In the genomic region with DNA sequence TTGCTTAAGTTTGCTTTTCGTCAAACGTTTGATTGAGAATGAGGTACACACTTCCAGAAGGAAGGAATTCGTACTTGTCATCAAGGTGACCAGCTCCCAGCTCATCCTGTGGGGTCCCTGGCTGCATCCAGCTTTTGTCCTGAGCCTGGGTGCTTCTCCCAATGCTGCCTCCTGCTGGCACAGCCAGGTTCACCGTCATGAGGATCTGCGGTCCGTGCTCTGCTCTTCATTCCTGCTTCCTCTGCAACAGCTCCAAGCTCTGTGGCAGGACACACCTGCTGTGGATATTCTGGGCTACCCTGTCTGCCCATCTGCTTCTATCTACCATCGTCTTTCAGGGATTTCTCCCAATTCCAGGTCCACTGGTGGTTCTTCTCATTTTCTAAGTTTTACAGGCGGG, we compare ENCODE assay signal across 9 cellular contexts. TPM values are rescaled to one million over a fixed set of nuclear protein-coding genes. Genes with fewer than 3 reads are reported as not detected.
A peak's percentile ranks its signal among the peaks of the same experiment; 100 is the strongest.
DNase-seq lines count a peak whose midpoint lies in the region; ATAC-seq and TF ChIP-seq lines count a peak whose summit lies in the region.
"Had no signal": no experiment of that assay in that cellular context is flagged by ENCODE, and none has a peak within 500 bp of the region (broad histone marks: within the 10 kb centered on the region; RNA-seq: fewer than 3 reads in every experiment).

No MANE protein-coding gene starts in this region.

- H3K9ac ChIP-seq in DND-41 (ENCODE audit: low read depth, low read length), result no peak overlapping the region

- no peaks in the 10 kb centered on the region for H3K27me3 ChIP-seq in DND-41 (ENCODE audit: insufficient read depth, low read length, poor library complexity)
- H3K27me3 ChIP-seq in H7 (ENCODE audit: control insufficient read depth, insufficient read depth, low read length), result no peaks in the 10 kb centered on the region; the same call in 1 of the 2 replicates
- peaks cover 57% of the 10 kb centered on the region for H3K27me3 ChIP-seq in WERI-Rb-1 (ENCODE audit: insufficient read depth, low read depth, severe bottlenecking)

- H4K20me1 ChIP-seq in DND-41 (ENCODE audit: insufficient read depth, low read length), result no peaks in the 10 kb centered on the region

- no peak overlapping the region for H3K4me2 ChIP-seq in DND-41 (ENCODE audit: insufficient read depth, low read length)

- DNase-seq in DND-41 (peak; percentile 10), H7 (peak; percentile 78), WERI-Rb-1 (peak; percentile 65), kidney tubule cell (ENCODE audit: low spot score) (peak; percentile 35), superior temporal gyrus (ENCODE audit: extremely low spot score) (no peak), hypothalamus (lab: John Stamatoyannopoulos, UW) (no peak), Ammon's horn (ENCODE audit: low spot score) (no peak), germinal center (ENCODE audit: low spot score) (no peak)
- DNase-seq: midbrain had no signal

- H3K9me3 ChIP-seq in DND-41 (ENCODE audit: insufficient read depth, low read length, severe bottlenecking) (no peaks in the 10 kb centered on the region), WERI-Rb-1 (ENCODE audit: severe bottlenecking) (peaks cover 3% of the 10 kb centered on the region)

- no peaks in the 10 kb centered on the region for H3K4me1 ChIP-seq in DND-41 (ENCODE audit: insufficient read depth, low read length)

- TF ChIP-seq CTCF in DND-41 (IDR thresholded peaks at IDR 0.05; ENCODE audit: borderline replicate concordance, extremely low read depth, low read length, poor library complexity, severe bottlenecking) (peak; percentile 52), WERI-Rb-1 (IDR thresholded peaks at IDR 0.05; ENCODE audit: low read depth, low read length) (peak; percentile 95)

- no peak overlapping the region for H3K27ac ChIP-seq in DND-41 (ENCODE audit: low read length)
- H3K27ac ChIP-seq in WERI-Rb-1, result no peak overlapping the region

- H3K79me2 ChIP-seq in DND-41 (ENCODE audit: insufficient read depth, low read length), result no peaks in the 10 kb centered on the region

- no peak overlapping the region for H3K4me3 ChIP-seq in DND-41 (ENCODE audit: low read depth in 1 of 2, low read length in 2 of 2)
- no peak overlapping the region for H3K4me3 ChIP-seq in H7 (ENCODE audit: insufficient read depth, low read depth, low read length)
- no peak overlapping the region for H3K4me3 ChIP-seq in WERI-Rb-1 (ENCODE audit: low read depth, low read length)

- H2AFZ ChIP-seq in DND-41 (ENCODE audit: low read depth, low read length), result no peak overlapping the region

- H3K36me3 ChIP-seq in DND-41 (ENCODE audit: insufficient read depth, low read length), result no peaks in the 10 kb centered on the region
- H3K36me3 ChIP-seq in H7 (replicated peaks; ENCODE audit: control insufficient read depth, insufficient read depth, low read length), result no peaks in the 10 kb centered on the region
- H3K36me3 ChIP-seq in WERI-Rb-1, result no peaks in the 10 kb centered on the region

- no peak for ATAC-seq in DND-41 (ENCODE audit: insufficient read depth, low read depth)

RNA-seq across cellular contexts. Expression of a gene that starts 13.3 kb away (rescaled TPM):
- 0.17 and 0.52 TPM in 2 replicates for total RNA-seq in H7 (2014; rRNA removed; shearing (Covaris generic))

RNA-seq across cellular contexts. Expression of a gene that starts 57.0 kb away (rescaled TPM):
- 5.7 and 11.6 TPM in 2 replicates for total RNA-seq in H7 (2014; rRNA removed; shearing (Covaris generic))

Comparison
In these comparisons a context has a peak if more than half of its experiments do, and no peak if none do; other contexts are left out.
1. DNase-seq: peak in DND-41 (single experiment), H7 (single experiment), WERI-Rb-1 (single experiment) and kidney tubule cell (single experiment); none in superior temporal gyrus (single experiment), hypothalamus (0 of 51), Ammon's horn (single experiment) and germinal center (single experiment).